1 cellular context compared by ENCODE assay signal in the genomic region with DNA sequence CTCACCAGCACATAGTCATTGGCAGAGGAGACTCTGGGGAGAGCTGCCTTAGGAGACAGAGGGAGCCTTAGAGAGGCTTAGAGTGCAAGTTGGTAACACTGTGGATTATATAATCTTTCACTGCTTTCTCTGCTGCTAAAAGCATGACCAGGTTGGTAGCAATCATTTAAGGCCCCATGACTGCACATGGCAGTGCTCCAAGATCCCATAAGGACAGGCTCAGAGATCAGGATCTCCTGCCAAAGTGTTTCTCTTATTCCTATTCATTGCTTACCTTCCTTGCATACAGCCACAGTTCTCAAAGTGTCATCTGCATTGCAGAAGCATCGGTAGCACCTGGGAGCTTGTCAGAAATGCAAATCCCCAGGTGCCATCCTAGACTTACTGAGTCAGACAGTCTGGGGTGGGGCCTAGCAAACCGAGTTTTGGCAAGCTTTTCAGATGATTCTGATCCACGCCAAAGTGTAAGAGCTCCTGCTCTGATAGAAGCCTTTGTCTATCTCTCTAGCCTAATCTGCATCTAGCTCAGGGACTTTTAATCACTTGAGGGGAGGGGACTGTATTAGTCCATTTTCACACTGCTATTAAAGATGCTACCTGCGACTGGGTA.
TF ChIP-seq lines count a peak whose summit lies in the region.

No MANE protein-coding gene starts in this region.

TF ChIP-seq in WTC11, 78 proteins besides CTCF, POLR2A, EP300 and RAD21 (continued from another document):
- TF ChIP-seq, protein P1, sequence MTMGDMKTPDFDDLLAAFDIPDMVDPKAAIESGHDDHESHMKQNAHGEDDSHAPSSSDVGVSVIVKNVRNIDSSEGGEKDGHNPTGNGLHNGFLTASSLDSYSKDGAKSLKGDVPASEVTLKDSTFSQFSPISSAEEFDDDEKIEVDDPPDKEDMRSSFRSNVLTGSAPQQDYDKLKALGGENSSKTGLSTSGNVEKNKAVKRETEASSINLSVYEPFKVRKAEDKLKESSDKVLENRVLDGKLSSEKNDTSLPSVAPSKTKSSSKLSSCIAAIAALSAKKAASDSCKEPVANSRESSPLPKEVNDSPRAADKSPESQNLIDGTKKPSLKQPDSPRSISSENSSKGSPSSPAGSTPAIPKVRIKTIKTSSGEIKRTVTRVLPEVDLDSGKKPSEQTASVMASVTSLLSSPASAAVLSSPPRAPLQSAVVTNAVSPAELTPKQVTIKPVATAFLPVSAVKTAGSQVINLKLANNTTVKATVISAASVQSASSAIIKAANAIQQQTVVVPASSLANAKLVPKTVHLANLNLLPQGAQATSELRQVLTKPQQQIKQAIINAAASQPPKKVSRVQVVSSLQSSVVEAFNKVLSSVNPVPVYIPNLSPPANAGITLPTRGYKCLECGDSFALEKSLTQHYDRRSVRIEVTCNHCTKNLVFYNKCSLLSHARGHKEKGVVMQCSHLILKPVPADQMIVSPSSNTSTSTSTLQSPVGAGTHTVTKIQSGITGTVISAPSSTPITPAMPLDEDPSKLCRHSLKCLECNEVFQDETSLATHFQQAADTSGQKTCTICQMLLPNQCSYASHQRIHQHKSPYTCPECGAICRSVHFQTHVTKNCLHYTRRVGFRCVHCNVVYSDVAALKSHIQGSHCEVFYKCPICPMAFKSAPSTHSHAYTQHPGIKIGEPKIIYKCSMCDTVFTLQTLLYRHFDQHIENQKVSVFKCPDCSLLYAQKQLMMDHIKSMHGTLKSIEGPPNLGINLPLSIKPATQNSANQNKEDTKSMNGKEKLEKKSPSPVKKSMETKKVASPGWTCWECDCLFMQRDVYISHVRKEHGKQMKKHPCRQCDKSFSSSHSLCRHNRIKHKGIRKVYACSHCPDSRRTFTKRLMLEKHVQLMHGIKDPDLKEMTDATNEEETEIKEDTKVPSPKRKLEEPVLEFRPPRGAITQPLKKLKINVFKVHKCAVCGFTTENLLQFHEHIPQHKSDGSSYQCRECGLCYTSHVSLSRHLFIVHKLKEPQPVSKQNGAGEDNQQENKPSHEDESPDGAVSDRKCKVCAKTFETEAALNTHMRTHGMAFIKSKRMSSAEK (CRISPR knock-in tag; IDR thresholded peaks at IDR 0.05; ENCODE audit: borderline replicate concordance), result no peak
- TF ChIP-seq ZNF219 (CRISPR knock-in tag; IDR thresholded peaks at IDR 0.05; ENCODE audit: borderline replicate concordance) (no peak), ZNF396 (CRISPR knock-in tag; IDR thresholded peaks at IDR 0.05; ENCODE audit: borderline replicate concordance) (no peak), ZBTB21 (CRISPR knock-in tag; IDR thresholded peaks at IDR 0.05; ENCODE audit: borderline replicate concordance) (no peak)
- TF ChIP-seq, protein P2, sequence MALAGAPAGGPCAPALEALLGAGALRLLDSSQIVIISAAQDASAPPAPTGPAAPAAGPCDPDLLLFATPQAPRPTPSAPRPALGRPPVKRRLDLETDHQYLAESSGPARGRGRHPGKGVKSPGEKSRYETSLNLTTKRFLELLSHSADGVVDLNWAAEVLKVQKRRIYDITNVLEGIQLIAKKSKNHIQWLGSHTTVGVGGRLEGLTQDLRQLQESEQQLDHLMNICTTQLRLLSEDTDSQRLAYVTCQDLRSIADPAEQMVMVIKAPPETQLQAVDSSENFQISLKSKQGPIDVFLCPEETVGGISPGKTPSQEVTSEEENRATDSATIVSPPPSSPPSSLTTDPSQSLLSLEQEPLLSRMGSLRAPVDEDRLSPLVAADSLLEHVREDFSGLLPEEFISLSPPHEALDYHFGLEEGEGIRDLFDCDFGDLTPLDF (CRISPR knock-in tag; IDR thresholded peaks at IDR 0.05), result no peak
- TF ChIP-seq, protein P3, sequence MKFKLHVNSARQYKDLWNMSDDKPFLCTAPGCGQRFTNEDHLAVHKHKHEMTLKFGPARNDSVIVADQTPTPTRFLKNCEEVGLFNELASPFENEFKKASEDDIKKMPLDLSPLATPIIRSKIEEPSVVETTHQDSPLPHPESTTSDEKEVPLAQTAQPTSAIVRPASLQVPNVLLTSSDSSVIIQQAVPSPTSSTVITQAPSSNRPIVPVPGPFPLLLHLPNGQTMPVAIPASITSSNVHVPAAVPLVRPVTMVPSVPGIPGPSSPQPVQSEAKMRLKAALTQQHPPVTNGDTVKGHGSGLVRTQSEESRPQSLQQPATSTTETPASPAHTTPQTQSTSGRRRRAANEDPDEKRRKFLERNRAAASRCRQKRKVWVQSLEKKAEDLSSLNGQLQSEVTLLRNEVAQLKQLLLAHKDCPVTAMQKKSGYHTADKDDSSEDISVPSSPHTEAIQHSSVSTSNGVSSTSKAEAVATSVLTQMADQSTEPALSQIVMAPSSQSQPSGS (CRISPR knock-in tag; IDR thresholded peaks at IDR 0.05; ENCODE audit: borderline replicate concordance, low read depth), result no peak
